Comparison of ENCODE assay signal across 1 cellular context in genomic region chr10:17961551-17962422, GRCh38.
TF ChIP-seq lines count a peak whose summit lies in the region.

No MANE protein-coding gene starts in this region.

TF ChIP-seq in H1, 55 proteins besides CTCF, POLR2A, EP300 and RAD21:
- no peak for TF ChIP-seq TBP (IDR thresholded peaks at IDR 0.05; ENCODE audit: low read depth, low read length)
- TF ChIP-seq CEBPB (IDR thresholded peaks at IDR 0.05; ENCODE audit: low read depth, low read length), result no peak
- no peak for TF ChIP-seq JUN (IDR thresholded peaks at IDR 0.05; ENCODE audit: low read depth, low read length)
- TF ChIP-seq SUZ12 (IDR thresholded peaks at IDR 0.05; ENCODE audit: low read length), result no peak
- no peak for TF ChIP-seq BRCA1 (IDR thresholded peaks at IDR 0.05; ENCODE audit: low read depth, low read length)
- TF ChIP-seq CHD2 (IDR thresholded peaks at IDR 0.05; ENCODE audit: low read length), result no peak
- TF ChIP-seq YY1 (IDR thresholded peaks at IDR 0.05; ENCODE audit: low read depth, low read length), result no peak
- TF ChIP-seq CREB1 (IDR thresholded peaks at IDR 0.05), result no peak
- TF ChIP-seq SP1 (IDR thresholded peaks at IDR 0.05; ENCODE audit: low read depth, low read length), result no peak
- TF ChIP-seq FOSL1 (IDR thresholded peaks at IDR 0.05; ENCODE audit: insufficient read depth, low read depth, low read length), result no peak
- TF ChIP-seq POLR2AphosphoS5 (IDR thresholded peaks at IDR 0.05; ENCODE audit: low read depth, low read length), result no peak
TF ChIP-seq in H1: peak in this region for 0.
